Comparison of ENCODE assay signal across 1 cellular context in the genomic region with DNA sequence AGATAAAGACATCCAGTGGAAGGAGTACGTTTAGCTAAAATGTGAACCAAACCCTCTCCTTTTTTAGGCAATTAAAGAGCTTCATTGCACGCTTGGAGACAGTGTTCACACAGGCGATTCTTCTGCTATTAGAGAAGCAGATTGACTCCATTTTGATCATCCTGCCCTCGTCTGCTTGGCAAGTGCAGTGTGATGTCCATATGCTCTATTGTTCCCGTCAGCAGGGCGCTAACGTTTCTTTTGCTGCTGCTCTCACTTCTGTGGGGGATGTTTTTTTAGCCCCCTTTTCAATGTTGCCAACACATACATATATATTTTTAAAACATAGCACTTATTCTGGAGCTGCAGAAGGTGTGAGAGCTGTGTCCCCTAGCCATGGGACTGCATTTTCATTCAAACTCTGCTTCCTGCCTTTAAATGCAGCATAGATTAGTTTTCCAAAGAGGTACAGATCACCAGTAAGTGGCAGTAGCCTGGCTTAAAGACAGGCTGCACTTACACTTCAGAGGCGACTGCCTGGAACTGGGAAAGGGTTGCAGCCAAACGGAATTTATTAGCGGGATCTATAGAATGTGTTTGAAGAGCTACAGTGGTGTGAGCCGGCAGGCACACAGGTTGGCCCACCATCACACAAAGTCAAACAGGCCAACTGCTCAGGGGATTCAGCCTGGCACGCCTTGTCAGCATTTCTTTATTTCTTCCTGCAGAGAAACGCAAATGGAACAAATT.
A peak's percentile ranks its signal among the peaks of the same experiment; 100 is the strongest.
TF ChIP-seq lines count a peak whose summit lies in the region.

No MANE protein-coding gene starts in this region.

TF ChIP-seq in IMR-90, 13 proteins besides CTCF, POLR2A, EP300 and RAD21:
- TF ChIP-seq USF2 (IDR thresholded peaks at IDR 0.05; ENCODE audit: low read depth, low read length), result no peak
- no peak for TF ChIP-seq FOS (IDR thresholded peaks at IDR 0.05; ENCODE audit: low read depth, low read length)
- no peak for TF ChIP-seq SMC3 (IDR thresholded peaks at IDR 0.05; ENCODE audit: low read depth, low read length)
- 0 out of 2 replicates have a peak, but pooled peaks have one; percentile 49 for TF ChIP-seq MAFK (IDR thresholded peaks at IDR 0.05; ENCODE audit: low read depth, low read length)
